ENCODE assay signal across 7 cellular contexts in the genomic region with DNA sequence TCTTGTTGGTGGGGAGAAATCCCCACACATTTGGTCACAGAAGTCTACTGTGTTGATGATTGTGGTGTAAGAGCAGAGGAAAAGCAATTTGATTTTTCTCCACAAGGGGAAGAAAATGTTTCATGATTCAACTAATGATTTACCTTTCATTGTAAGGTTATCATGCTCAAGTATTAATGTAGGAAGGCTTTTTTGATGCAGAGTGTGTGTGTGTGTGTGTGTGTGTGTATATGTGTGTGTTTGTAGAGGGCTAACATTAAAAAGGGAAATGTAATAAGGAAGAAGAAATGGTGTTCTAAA. TPM values are rescaled to one million over a fixed set of nuclear protein-coding genes. Genes with fewer than 3 reads are reported as not detected.
DNase-seq lines count a peak whose midpoint lies in the region; ATAC-seq, FAIRE-seq and TF ChIP-seq lines count a peak whose summit lies in the region.
"Not testable (repeated sequence)": the region's sequence is repeated elsewhere in the genome, so short reads cannot be mapped to it uniquely, and the experiment has no call there.

No MANE protein-coding gene starts in this region.

- H3K4me1 Mint-ChIP-seq in astrocyte (ENCODE audit: low read depth, unreplicated experiment); neural progenitor cell: not testable (repeated sequence)

- H2AFZ ChIP-seq in astrocyte (ENCODE audit: low read depth, low read length); H1 (ENCODE audit: low read length); neural progenitor cell (replicated peaks): not testable (repeated sequence)

- not testable (repeated sequence) for H2BK20ac ChIP-seq in H1 (ENCODE audit: low read length)

- FAIRE-seq in G401.6 (lab: Jason Lieb, UNC): peak; percentile 83
- FAIRE-seq in H54 (lab: Jason Lieb, UNC): peak; percentile 41
- peak; percentile 73 for FAIRE-seq in astrocyte (lab: Jason Lieb, UNC)
- FAIRE-seq in H1 (lab: Jason Lieb, UNC): peak; percentile 57

- TF ChIP-seq POLR2A in H54 (IDR thresholded peaks at IDR 0.05; ENCODE audit: low read depth, low read length); H1 (IDR thresholded peaks at IDR 0.05; ENCODE audit: control extremely low read depth in 1 of 2, low read depth in 2 of 2, low read length in 2 of 2): not testable (repeated sequence)

- H3K4me1 ChIP-seq in astrocyte (ENCODE audit: insufficient read depth, low read length); H1 (replicated peaks in 1 of 4; ENCODE audit: control insufficient read depth in 3 of 4, insufficient read depth in 4 of 4, low read length in 3 of 4); neural progenitor cell: not testable (repeated sequence)

- H3K27me3 ChIP-seq in astrocyte (ENCODE audit: insufficient read depth, low read length); H1 (replicated peaks in 1 of 4; ENCODE audit: control insufficient read depth in 3 of 4, extremely low read depth in 1 of 4, insufficient read depth in 3 of 4, low read length in 3 of 4); neural progenitor cell: not testable (repeated sequence)

- H3K9me3 Mint-ChIP-seq in astrocyte (ENCODE audit: unreplicated experiment); neural progenitor cell: not testable (repeated sequence)

- not testable (repeated sequence) for H3K79me1 ChIP-seq in H1 (ENCODE audit: low read depth, low read length)

- not testable (repeated sequence) for TF ChIP-seq EP300 in H1 (IDR thresholded peaks at IDR 0.05; ENCODE audit: borderline replicate concordance in 1 of 2, low read depth in 2 of 2, low read length in 2 of 2)

- not testable (repeated sequence) for H3K4me2 ChIP-seq in astrocyte (ENCODE audit: low read length); H1 (ENCODE audit: insufficient read depth in 1 of 2, low read depth in 2 of 2, low read length in 2 of 2); neural progenitor cell

- intact Hi-C loops in left colon (cut with DNase I, micrococcal nuclease): not testable (repeated sequence)

- H3K27ac ChIP-seq in astrocyte (ENCODE audit: low read depth, low read length); H1 (ENCODE audit: low read depth, low read length): not testable (repeated sequence)
- H3K27ac ChIP-seq in neural progenitor cell: peak overlapping the region; percentile 46

- H3K79me2 ChIP-seq in astrocyte (ENCODE audit: insufficient read depth, low read length): peaks cover 25% of the 10 kb centered on the region
- not testable (repeated sequence) for H3K79me2 ChIP-seq in H1 (ENCODE audit: control insufficient read depth in 1 of 2, insufficient read depth in 2 of 2, low read length in 2 of 2)
- H3K79me2 ChIP-seq in neural progenitor cell (ENCODE audit: low read depth): peaks cover 90% of the 10 kb centered on the region

- H4K5ac ChIP-seq in H1 (ENCODE audit: insufficient read length, low read depth, low read length): not testable (repeated sequence)

- not testable (repeated sequence) for H3K9me3 ChIP-seq in astrocyte (ENCODE audit: insufficient read depth, low read depth, low read length); H1 (ENCODE audit: insufficient read depth in 2 of 2, low read depth in 1 of 2, low read length in 1 of 2); neural progenitor cell (ENCODE audit: low read depth)

- H3K18ac ChIP-seq in H1 (ENCODE audit: extremely low read depth, low read length): not testable (repeated sequence)

- H3K9ac ChIP-seq in astrocyte (ENCODE audit: low read length); H1 (replicated peaks in 1 of 4; ENCODE audit: extremely low read depth in 1 of 4, low read depth in 3 of 4, low read length in 3 of 4); neural progenitor cell: not testable (repeated sequence)

- H4K20me1 ChIP-seq in astrocyte (ENCODE audit: insufficient read depth, low read length) (peaks cover 20% of the 10 kb centered on the region), neural progenitor cell (ENCODE audit: low read depth) (peaks cover 26% of the 10 kb centered on the region)
- not testable (repeated sequence) for H4K20me1 ChIP-seq in H1 (replicated peaks in 1 of 2; ENCODE audit: control insufficient read depth in 1 of 2, insufficient read depth in 2 of 2, low read length in 2 of 2)

- not testable (repeated sequence) for H3K36me3 ChIP-seq in astrocyte (ENCODE audit: insufficient read depth, low read length); H1 (ENCODE audit: control insufficient read depth in 2 of 4, insufficient read depth in 4 of 4, low read length in 3 of 4); neural progenitor cell

- not testable (repeated sequence) for DNase-seq in H54 (ENCODE audit: insufficient read length, low spot score); astrocyte (ENCODE audit: low read depth); H1 (ENCODE audit: low read depth in 1 of 2, low spot score in 2 of 2); left colon; neural progenitor cell (ENCODE audit: low spot score)

- H3K14ac ChIP-seq in H1 (ENCODE audit: insufficient read length): not testable (repeated sequence)

- H2BK12ac ChIP-seq in H1 (ENCODE audit: low read depth, low read length): not testable (repeated sequence)

- H3K27me3 Mint-ChIP-seq in astrocyte (ENCODE audit: low read depth, unreplicated experiment); neural progenitor cell (ENCODE audit: insufficient read depth, low read depth): not testable (repeated sequence)

- H3K27ac Mint-ChIP-seq in astrocyte (ENCODE audit: unreplicated experiment); neural progenitor cell: not testable (repeated sequence)

- H3F3A ChIP-seq in neural progenitor cell (ENCODE audit: low read depth): not testable (repeated sequence)

- POLR2A ChIA-PET in H1 (lab: Charles Lee; ENCODE audit: partially characterized antibody): not testable (repeated sequence)

- H2AK5ac ChIP-seq in H1 (ENCODE audit: low read depth, low read length): not testable (repeated sequence)

- TF ChIP-seq CTCF in astrocyte (IDR thresholded peaks at IDR 0.05; ENCODE audit: insufficient read depth, low read depth, low read length); H1 (IDR thresholded peaks at IDR 0.05; ENCODE audit: control extremely low read depth in 1 of 3, insufficient read depth in 1 of 3, low read depth in 1 of 3, low read length in 3 of 3); neural progenitor cell (IDR thresholded peaks at IDR 0.05): not testable (repeated sequence)

- H2BK15ac ChIP-seq in H1 (ENCODE audit: low read length): not testable (repeated sequence)

- not testable (repeated sequence) for TF ChIP-seq RAD21 in H1 (IDR thresholded peaks at IDR 0.05 in 1 of 2, conservative IDR thresholded peaks at IDR 0.05 in 1 of 2; ENCODE audit: low read depth in 2 of 2, low read length in 2 of 2)

- H3K36me3 Mint-ChIP-seq in astrocyte (ENCODE audit: low read depth, unreplicated experiment); neural progenitor cell: not testable (repeated sequence)

- CTCF ChIA-PET in H1 (lab: Charles Lee; ENCODE audit: partially characterized antibody): not testable (repeated sequence)

- not testable (repeated sequence) for H4K8ac ChIP-seq in H1 (ENCODE audit: extremely low read depth, insufficient read depth, low read length)

- ATAC-seq in SK-N-SH treated with all-trans-retinoic acid at 6 μM for 48 hours (peak; percentile 54; the same call in 2 of the 3 replicates), left colon (peak; percentile 24)

- not testable (repeated sequence) for H3K23ac ChIP-seq in H1 (ENCODE audit: insufficient read length)

- not testable (repeated sequence) for H3K23me2 ChIP-seq in H1 (ENCODE audit: low read depth, low read length)

- not testable (repeated sequence) for H3K4me3 ChIP-seq in astrocyte (ENCODE audit: insufficient read depth, low read depth, low read length); H1 (ENCODE audit: extremely low read depth in 1 of 4, insufficient read depth in 2 of 4, low read depth in 3 of 4, low read length in 4 of 4); neural progenitor cell

- not testable (repeated sequence) for H2BK5ac ChIP-seq in H1 (ENCODE audit: low read depth, low read length)

- not testable (repeated sequence) for H3K4ac ChIP-seq in H1 (replicated peaks; ENCODE audit: insufficient read length, low read depth, low read length)

- H3K56ac ChIP-seq in H1 (replicated peaks; ENCODE audit: insufficient read length, low read depth, low read length): not testable (repeated sequence)

- H4K91ac ChIP-seq in H1 (replicated peaks; ENCODE audit: insufficient read length, low read length): not testable (repeated sequence)

- H3K4me3 Mint-ChIP-seq in astrocyte (ENCODE audit: unreplicated experiment); neural progenitor cell: not testable (repeated sequence)

- H2BK120ac ChIP-seq in H1 (replicated peaks; ENCODE audit: low read depth, low read length): not testable (repeated sequence)

RNA-seq across cellular contexts. Expression of a gene that starts 31.4 kb away (rescaled TPM):
- 112 and 143 TPM in 2 replicates for total RNA-seq in astrocyte
- total RNA-seq in H1 (2021; fragmentation: NEBNext Ultra II Directional; extraction: Animal tissue kit (Norgen Biotek cat#: 25700)): 113 and 118 TPM in 2 replicates
- polyA plus RNA-seq in H1 (2011; rRNA removed): 53.6 and 56.5 TPM in 2 replicates
- polyA plus RNA-seq in H1 (2011; cell fraction: cytosol; rRNA removed): 68.6 TPM
- polyA plus RNA-seq in H1 (2011; cell fraction: nucleus; rRNA removed): 73.0 TPM
- polyA plus RNA-seq in H1 (2012, experiment 1 of 2): 82.8 to 156 TPM (median 98.5 TPM) in 4 replicates
- 20.8 TPM for polyA plus RNA-seq in H1 (2012, experiment 2 of 2)
- 49.6 TPM for polyA plus RNA-seq in H1 (2013, experiment 1 of 2)
- polyA plus RNA-seq in H1 (2013, experiment 2 of 2): 44.4 TPM
- polyA minus RNA-seq in H1 (2011; rRNA and poly(A)+ RNA removed): 135 and 161 TPM in 2 replicates
- 110 TPM for polyA minus RNA-seq in H1 (2011; cell fraction: cytosol; rRNA and poly(A)+ RNA removed)
- polyA minus RNA-seq in H1 (2011; cell fraction: nucleus; rRNA and poly(A)+ RNA removed): 97.8 TPM
- total RNA-seq in left colon: 100 to 1,000 TPM; 148 to 158 TPM
- total RNA-seq in neural progenitor cell (ENCODE audit: low replicate concordance): 92.5 and 121 TPM in 2 replicates
